10 cellular contexts compared by ENCODE assay signal in genomic region chr2:127153691-127154158, GRCh38. TPM values are rescaled to one million over a fixed set of nuclear protein-coding genes. Genes with fewer than 3 reads are reported as not detected.
DNase-seq lines count a peak whose midpoint lies in the region; ATAC-seq and TF ChIP-seq lines count a peak whose summit lies in the region.
"Had no signal": no experiment of that assay in that cellular context is flagged by ENCODE, and none has a peak within 500 bp of the region (broad histone marks: within the 10 kb centered on the region; RNA-seq: fewer than 3 reads in every experiment).

No MANE protein-coding gene starts in this region.

- H3K27ac Mint-ChIP-seq in activated naive CD4-positive, alpha-beta T cell treated with anti-CD3 and anti-CD28 coated beads for 36 hours: no peak overlapping the region
- H3K27ac Mint-ChIP-seq: CD8-positive, alpha-beta T cell; endodermal cell had no signal

- H3K4me3 ChIP-seq in fibroblast of mammary gland (ENCODE audit: control insufficient read depth, low read depth, low read length): no peak overlapping the region

- intact Hi-C loops in activated naive CD4-positive, alpha-beta T cell treated with anti-CD3 and anti-CD28 coated beads for 36 hours (cut with micrococcal nuclease): no loop called here

- no peaks in the 10 kb centered on the region for H3K36me3 Mint-ChIP-seq in activated naive CD4-positive, alpha-beta T cell treated with anti-CD3 and anti-CD28 coated beads for 36 hours (ENCODE audit: low read depth)
- H3K36me3 Mint-ChIP-seq: CD8-positive, alpha-beta T cell had no signal

- peak; percentile 88 for DNase-seq in AG20443 (ENCODE audit: low spot score)
- peak; percentile 36 for DNase-seq in RKO (ENCODE audit: low spot score)
- peak; percentile 92 for DNase-seq in fibroblast of mammary gland (ENCODE audit: low read depth)
- DNase-seq in pons (ENCODE audit: low spot score): peak; percentile 81
- DNase-seq in NCI-H82 (lab: John Stamatoyannopoulos, UW): no peak
- no peak for DNase-seq in activated naive CD4-positive, alpha-beta T cell treated with anti-CD3 and anti-CD28 coated beads for 36 hours
- DNase-seq: endodermal cell had no signal

- H3K4me3 Mint-ChIP-seq in activated naive CD4-positive, alpha-beta T cell treated with anti-CD3 and anti-CD28 coated beads for 36 hours: no peak overlapping the region
- H3K4me3 Mint-ChIP-seq: CD8-positive, alpha-beta T cell; endodermal cell had no signal

- ATAC-seq in HG02571 (IDR thresholded peaks at IDR 0.05; ENCODE audit: unreplicated experiment) (no peak), GM21717 (IDR thresholded peaks at IDR 0.05; ENCODE audit: unreplicated experiment) (no peak)
- ATAC-seq: CD8-positive, alpha-beta T cell had no signal

- no peaks in the 10 kb centered on the region for H3K27me3 Mint-ChIP-seq in activated naive CD4-positive, alpha-beta T cell treated with anti-CD3 and anti-CD28 coated beads for 36 hours (ENCODE audit: low read depth)

- no peak for TF ChIP-seq CTCF in fibroblast of mammary gland (conservative IDR thresholded peaks at IDR 0.05; ENCODE audit: control insufficient read depth, insufficient read depth, low read depth, low read length)

- CTCF ChIA-PET in activated naive CD4-positive, alpha-beta T cell treated with anti-CD3 and anti-CD28 coated beads for 36 hours (lab: Charles Lee): no interaction called here

- no peaks in the 10 kb centered on the region for H3K9me3 Mint-ChIP-seq in activated naive CD4-positive, alpha-beta T cell treated with anti-CD3 and anti-CD28 coated beads for 36 hours
- H3K9me3 Mint-ChIP-seq: CD8-positive, alpha-beta T cell had no signal

- no peaks in the 10 kb centered on the region for H3K4me1 Mint-ChIP-seq in activated naive CD4-positive, alpha-beta T cell treated with anti-CD3 and anti-CD28 coated beads for 36 hours (ENCODE audit: low read depth)

RNA-seq across cellular contexts. Expression of gene BIN1, which starts 46.8 kb away (rescaled TPM):
- total RNA-seq in activated naive CD4-positive, alpha-beta T cell treated with anti-CD3 and anti-CD28 coated beads for 36 hours: 10 to 100 TPM; 50.4 to 51.1 TPM

Comparison
In these comparisons a context has a peak if more than half of its experiments do, and no peak if none do; other contexts are left out.
1. DNase-seq: peak in AG20443 (single experiment), RKO (single experiment), fibroblast of mammary gland (single experiment) and pons (single experiment); none in NCI-H82 (single experiment) and activated naive CD4-positive, alpha-beta T cell treated with anti-CD3 and anti-CD28 coated beads for 36 hours (single experiment).